In genomic region chr20:1265226-1265915, GRCh38 we compare ENCODE assay signal across 9 cellular contexts. TPM values are rescaled to one million over a fixed set of nuclear protein-coding genes. Genes with fewer than 3 reads are reported as not detected.
A peak's percentile ranks its signal among the peaks of the same experiment; 100 is the strongest.
DNase-seq lines count a peak whose midpoint lies in the region; ATAC-seq and TF ChIP-seq lines count a peak whose summit lies in the region.
"Had no signal": no experiment of that assay in that cellular context is flagged by ENCODE, and none has a peak within 500 bp of the region (broad histone marks: within the 10 kb centered on the region; RNA-seq: fewer than 3 reads in every experiment).

No MANE protein-coding gene starts in this region.

- no peak for TF ChIP-seq CTCF in thoracic aorta (IDR thresholded peaks at IDR 0.05)

- no peaks in the 10 kb centered on the region for H3K36me3 ChIP-seq in thoracic aorta

- H3K4me3 ChIP-seq in thoracic aorta = peak overlapping the region; percentile 82

- peak overlapping the region; percentile 80 to 93 for H3K27ac Mint-ChIP-seq in activated naive CD4-positive, alpha-beta T cell treated with anti-CD3 and anti-CD28 coated beads, Interleukin-2, amount 50 U/mL, for 72 hours
- peak overlapping the region; percentile 89 to 98 (median 94) for H3K27ac Mint-ChIP-seq in immature natural killer cell

- no peak overlapping the region for H3K27ac ChIP-seq in thoracic aorta
- H3K27ac ChIP-seq: epithelial cell of prostate had no signal

- no peak for ATAC-seq in activated T-cell treated with anti-CD3 and anti-CD28 coated beads, Interleukin-2, amount 50 U/mL, for 4 hours
- ATAC-seq in activated naive CD4-positive, alpha-beta T cell treated with anti-CD3 and anti-CD28 coated beads, Interleukin-2, amount 50 U/mL, for 72 hours = peak in 1 of 2 donors; percentile 8
- ATAC-seq in thoracic aorta (ENCODE audit: insufficient number of reproducible peaks, low FRiP score, low read depth) = no peak
- no peak for ATAC-seq in GM18502 (IDR thresholded peaks at IDR 0.05; ENCODE audit: poor library complexity, unreplicated experiment)
- ATAC-seq in HG02870 (IDR thresholded peaks at IDR 0.05; ENCODE audit: unreplicated experiment) = no peak

- H3K4me3 Mint-ChIP-seq in activated T-cell treated with anti-CD3 and anti-CD28 coated beads, Interleukin-2, amount 50 U/mL, for 4 hours = peak overlapping the region; percentile 87
- peak overlapping the region; percentile 86 to 96 (median 87) for H3K4me3 Mint-ChIP-seq in immature natural killer cell

- no peaks in the 10 kb centered on the region for H3K9me3 Mint-ChIP-seq in activated T-cell treated with anti-CD3 and anti-CD28 coated beads, Interleukin-2, amount 50 U/mL, for 4 hours
- H3K9me3 Mint-ChIP-seq in activated naive CD4-positive, alpha-beta T cell treated with anti-CD3 and anti-CD28 coated beads, Interleukin-2, amount 50 U/mL, for 72 hours = no peaks in the 10 kb centered on the region
- peaks cover 0 to 6% (median 3%) of the 10 kb centered on the region in 6 donors for H3K9me3 Mint-ChIP-seq in immature natural killer cell

- peaks cover 5% of the 10 kb centered on the region for H3K27me3 Mint-ChIP-seq in activated T-cell treated with anti-CD3 and anti-CD28 coated beads, Interleukin-2, amount 50 U/mL, for 4 hours (ENCODE audit: low read depth)
- peaks cover 0 to 12% (median 9%) of the 10 kb centered on the region in 3 donors for H3K27me3 Mint-ChIP-seq in immature natural killer cell (ENCODE audit: low read depth in 3 of 3)

- no peaks in the 10 kb centered on the region for H3K9me3 ChIP-seq in thoracic aorta

- H3K36me3 Mint-ChIP-seq in activated T-cell treated with anti-CD3 and anti-CD28 coated beads, Interleukin-2, amount 50 U/mL, for 4 hours (ENCODE audit: insufficient read depth) = peaks cover 2% of the 10 kb centered on the region
- peaks cover 0 to 19% of the 10 kb centered on the region in 2 donors for H3K36me3 Mint-ChIP-seq in activated naive CD4-positive, alpha-beta T cell treated with anti-CD3 and anti-CD28 coated beads, Interleukin-2, amount 50 U/mL, for 72 hours
- H3K36me3 Mint-ChIP-seq in immature natural killer cell = no peaks in the 10 kb centered on the region

- H3K4me1 ChIP-seq in thoracic aorta (ENCODE audit: control insufficient read depth in 1 of 2, low read depth in 2 of 2) = peaks cover 3 to 12% of the 10 kb centered on the region in 2 donors

- DNase-seq in activated T-cell treated with anti-CD3 and anti-CD28 coated beads, Interleukin-2, amount 50 U/mL, for 4 hours = no peak
- DNase-seq in activated T-cell treated with anti-CD3 and anti-CD28 coated beads, Interleukin-2, amount 50 U/mL, for 48 hours = no peak
- DNase-seq in activated naive CD4-positive, alpha-beta T cell treated with anti-CD3 and anti-CD28 coated beads, Interleukin-2, amount 50 U/mL, for 72 hours (ENCODE audit: low spot score in 2 of 2) = no peak
- DNase-seq in immature natural killer cell (no peak), thoracic aorta (ENCODE audit: low spot score) (no peak)
- no peak for DNase-seq in stimulated activated CD4-positive, alpha-beta T cell treated with anti-CD3 and anti-CD28 coated beads, Interleukin-12 subunit alpha, Interleukin-12 subunit beta, amount 100 ng/mL, for 4 hours

- no peaks in the 10 kb centered on the region for H3K27me3 ChIP-seq in thoracic aorta (replicated peaks; ENCODE audit: insufficient read depth)

- H3K4me1 Mint-ChIP-seq in activated T-cell treated with anti-CD3 and anti-CD28 coated beads, Interleukin-2, amount 50 U/mL, for 4 hours (ENCODE audit: low read depth) = peaks cover 54% of the 10 kb centered on the region
- H3K4me1 Mint-ChIP-seq in immature natural killer cell = peaks cover 19 to 26% of the 10 kb centered on the region in 2 donors

RNA-seq across cellular contexts. Expression of gene SNPH, which starts 0.7 kb away (rescaled TPM):
- total RNA-seq in activated T-cell treated with anti-CD3 and anti-CD28 coated beads, Interleukin-2, amount 50 U/mL, for 4 hours = 1 to 10 TPM; 1.4 to 2.6 (median 1.9) TPM
- total RNA-seq in activated naive CD4-positive, alpha-beta T cell treated with anti-CD3 and anti-CD28 coated beads, Interleukin-2, amount 50 U/mL, for 72 hours = 1 to 10 TPM; 3.2 to 4.8 TPM
- polyA plus RNA-seq in immature natural killer cell = 1 to 10 TPM in 2 of 3 donors, under 1 TPM in 1; 0.59 to 2.8 (median 1.1) TPM
- total RNA-seq in thoracic aorta = 10 to 100 TPM; 13.4 to 14.6 TPM

RNA-seq across cellular contexts. Expression of gene RAD21L1, which starts 39.5 kb away (rescaled TPM):
- under 1 TPM in 1 of 3 donors, not detected in 2; 0.71 TPM for total RNA-seq in activated T-cell treated with anti-CD3 and anti-CD28 coated beads, Interleukin-2, amount 50 U/mL, for 4 hours
- under 1 TPM; 0.25 to 0.47 TPM for total RNA-seq in activated naive CD4-positive, alpha-beta T cell treated with anti-CD3 and anti-CD28 coated beads, Interleukin-2, amount 50 U/mL, for 72 hours
- not detected for polyA plus RNA-seq in immature natural killer cell
- not detected for total RNA-seq in thoracic aorta
